30 cellular contexts compared by ENCODE assay signal in genomic region chr11:9533053-9533452, GRCh38. TPM values are rescaled to one million over a fixed set of nuclear protein-coding genes. Genes with fewer than 3 reads are reported as not detected.
DNase-seq lines count a peak whose midpoint lies in the region; TF ChIP-seq lines count a peak whose summit lies in the region.
"Had no signal": no experiment of that assay in that cellular context is flagged by ENCODE, and none has a peak within 500 bp of the region (broad histone marks: within the 10 kb centered on the region; RNA-seq: fewer than 3 reads in every experiment).

No MANE protein-coding gene starts in this region.

- H3K4me3 Mint-ChIP-seq in chondrocyte (ENCODE audit: unreplicated experiment) = no peak overlapping the region
- no peak overlapping the region for H3K4me3 Mint-ChIP-seq in nephron
- no peak overlapping the region for H3K4me3 Mint-ChIP-seq in Caco-2 (ENCODE audit: unreplicated experiment)
- H3K4me3 Mint-ChIP-seq in activated T-helper 1 cell treated with anti-CD3 and anti-CD28 coated beads, Interleukin-12 subunit alpha, Interleukin-12 subunit beta, Interleukin-2, Interleukin-4 antibody, amounts not matched to agents 30 ng/mL and 10 ng/mL and 1 ng/mL, durations not matched to agents 14 hours and 24 hours and 36 hours = no peak overlapping the region
- H3K4me3 Mint-ChIP-seq: activated naive CD4-positive, alpha-beta T cell treated with anti-CD3 and anti-CD28 coated beads for 36 hours; stimulated activated memory B cell treated with anti-CD40 and anti-IgM and Interleukin-4, amounts not matched to agents 10 μg/mL and 1 μg/mL and 100 μg/mL, for 72 hours had no signal

- peak; percentile 53 for DNase-seq in LNCaP clone FGC (ENCODE audit: low read depth)
- DNase-seq in chondrocyte (ENCODE audit: low spot score) = no peak
- DNase-seq in DMS153 treated with DMSO at 0.1 percent for 48 hours (lab: John Stamatoyannopoulos, UW; ENCODE audit: unreplicated experiment) = no peak
- DNase-seq in stimulated activated CD4-positive, alpha-beta T cell treated with anti-CD3 and anti-CD28 coated beads, Interleukin-4, amount 100 ng/mL, for 24 hours = no peak
- no peak for DNase-seq in Caco-2
- no peak for DNase-seq in activated T-helper 1 cell treated with anti-CD3 and anti-CD28 coated beads, Interleukin-12 subunit alpha, Interleukin-12 subunit beta, Interleukin-2, Interleukin-4 antibody, amounts not matched to agents 30 ng/mL and 10 ng/mL and 1 ng/mL, durations not matched to agents 14 hours and 24 hours and 36 hours (ENCODE audit: low spot score)
- DNase-seq: activated CD4-positive, alpha-beta T cell treated with anti-CD3 and anti-CD28 coated beads, Interleukin-2, amount 50 U/mL, for 48 hours; activated CD4-positive, CD25-positive, alpha-beta regulatory T cell treated with anti-CD3 and anti-CD28 coated beads, Interleukin-2, amount 50 U/mL, for 72 hours; activated CD8-positive, alpha-beta memory T cell treated with anti-CD3 and anti-CD28 coated beads, Interleukin-2, amount 50 U/mL, for 4 hours; activated naive CD4-positive, alpha-beta T cell treated with anti-CD3 and anti-CD28 coated beads for 36 hours; adrenal gland; brain microvascular endothelial cell; dorsolateral prefrontal cortex; gastrocnemius medialis; hippocampal formation; left colon; mammary epithelial cell; NCI-H1930; NCI-H526; PC-9; Right ventricle myocardium superior; sigmoid colon; substantia nigra; T-helper 2 cell; upper lobe of right lung had no signal

- CTCF ChIA-PET in Caco-2 (lab: Charles Lee) = interaction anchor here (1.0 to 2.2 kb wide), 2 partner anchors 40 to 81 kb away, joined by 3 to 9 read pairs; partner anchors contain the start of gene WEE1

- H3K4me1 Mint-ChIP-seq in chondrocyte (ENCODE audit: low read depth) (peaks cover 48% of the 10 kb centered on the region), nephron (peaks cover 42% of the 10 kb centered on the region), Caco-2 (ENCODE audit: low read depth, unreplicated experiment) (peaks cover 32% of the 10 kb centered on the region)
- H3K4me1 Mint-ChIP-seq in activated T-helper 1 cell treated with anti-CD3 and anti-CD28 coated beads, Interleukin-12 subunit alpha, Interleukin-12 subunit beta, Interleukin-2, Interleukin-4 antibody, amounts not matched to agents 30 ng/mL and 10 ng/mL and 1 ng/mL, durations not matched to agents 14 hours and 24 hours and 36 hours (ENCODE audit: low read depth) = no peaks in the 10 kb centered on the region

- H3K27ac Mint-ChIP-seq in chondrocyte (ENCODE audit: unreplicated experiment) (peak overlapping the region; percentile 45), nephron (peak overlapping the region; percentile 59 to 94 (median 83)), Caco-2 (ENCODE audit: unreplicated experiment) (no peak overlapping the region)
- H3K27ac Mint-ChIP-seq in activated T-helper 1 cell treated with anti-CD3 and anti-CD28 coated beads, Interleukin-12 subunit alpha, Interleukin-12 subunit beta, Interleukin-2, Interleukin-4 antibody, amounts not matched to agents 30 ng/mL and 10 ng/mL and 1 ng/mL, durations not matched to agents 14 hours and 24 hours and 36 hours = no peak overlapping the region
- H3K27ac Mint-ChIP-seq: activated naive CD4-positive, alpha-beta T cell treated with anti-CD3 and anti-CD28 coated beads for 36 hours; stimulated activated memory B cell treated with anti-CD40 and anti-IgM and Interleukin-4, amounts not matched to agents 10 μg/mL and 1 μg/mL and 100 μg/mL, for 72 hours had no signal

- POLR2A ChIA-PET in Caco-2 (lab: Charles Lee) = interaction anchor here (0.9 kb wide), 1 partner anchor 80 kb away, joined by 3 read pairs; no protein-coding TSS in a partner anchor

- H3K27me3 Mint-ChIP-seq in chondrocyte (ENCODE audit: low read depth) (no peaks in the 10 kb centered on the region), nephron (ENCODE audit: low read depth) (no peaks in the 10 kb centered on the region), Caco-2 (ENCODE audit: insufficient read depth, unreplicated experiment) (no peaks in the 10 kb centered on the region)
- H3K27me3 Mint-ChIP-seq in activated T-helper 1 cell treated with anti-CD3 and anti-CD28 coated beads, Interleukin-12 subunit alpha, Interleukin-12 subunit beta, Interleukin-2, Interleukin-4 antibody, amounts not matched to agents 30 ng/mL and 10 ng/mL and 1 ng/mL, durations not matched to agents 14 hours and 24 hours and 36 hours (ENCODE audit: insufficient read depth) = no peaks in the 10 kb centered on the region
- H3K27me3 Mint-ChIP-seq: stimulated activated memory B cell treated with anti-CD40 and anti-IgM and Interleukin-4, amounts not matched to agents 10 μg/mL and 1 μg/mL and 100 μg/mL, for 72 hours had no signal

- peak overlapping the region in 1 of 2 donors; percentile 21 for H3K9ac ChIP-seq in stomach smooth muscle (ENCODE audit: low read length in 2 of 2)

- H3K36me3 ChIP-seq in stomach smooth muscle (ENCODE audit: control insufficient read depth in 2 of 2, insufficient read depth in 2 of 2, low read length in 2 of 2) (no peaks in the 10 kb centered on the region), Caco-2 (ENCODE audit: control insufficient read depth, insufficient read depth, low read length) (peaks cover 1% of the 10 kb centered on the region; the same call in 1 of the 2 replicates)
- H3K36me3 ChIP-seq: adrenal gland, brain microvascular endothelial cell, HAP-1, sigmoid colon, upper lobe of right lung had no signal

- intact Hi-C loops in Caco-2 (cut with micrococcal nuclease; ENCODE audit: unreplicated experiment) = no loop called here
- intact Hi-C loops in activated T-helper 1 cell treated with anti-CD3 and anti-CD28 coated beads, Interleukin-12 subunit alpha, Interleukin-12 subunit beta, Interleukin-2, Interleukin-4 antibody, amounts not matched to agents 30 ng/mL and 10 ng/mL and 1 ng/mL, durations not matched to agents 14 hours and 24 hours and 36 hours (cut with micrococcal nuclease) = loop anchor here (10.0 kb wide), 1 partner anchor 772 kb away; the partner anchor contains the start of gene ADM

- H3K9me3 ChIP-seq in stomach smooth muscle (ENCODE audit: control insufficient read depth in 2 of 2, low read length in 2 of 2) = no peaks in the 10 kb centered on the region
- no peaks in the 10 kb centered on the region for H3K9me3 ChIP-seq in Caco-2
- H3K9me3 ChIP-seq: adrenal gland, gastrocnemius medialis, HAP-1, neutrophil, sigmoid colon, upper lobe of right lung had no signal

- H3K27me3 ChIP-seq in stomach smooth muscle (ENCODE audit: control insufficient read depth in 1 of 2, insufficient read depth in 2 of 2, low read length in 2 of 2) (no peaks in the 10 kb centered on the region), Caco-2 (replicated peaks; ENCODE audit: control insufficient read depth, insufficient read depth, low read length) (no peaks in the 10 kb centered on the region)
- H3K27me3 ChIP-seq: adrenal gland, brain microvascular endothelial cell, dorsolateral prefrontal cortex, gastrocnemius medialis, neutrophil, sigmoid colon, upper lobe of right lung had no signal

- peak overlapping the region; percentile 24 for H3K27ac ChIP-seq in stomach smooth muscle (ENCODE audit: low read length)
- H3K27ac ChIP-seq: adrenal gland, brain microvascular endothelial cell, dorsolateral prefrontal cortex, gastrocnemius medialis, neutrophil, PC-9, upper lobe of right lung had no signal

- H3K4me3 ChIP-seq in LNCaP clone FGC (ENCODE audit: low read depth, low read length) (no peak overlapping the region), stomach smooth muscle (ENCODE audit: low read length in 2 of 2) (no peak overlapping the region), Caco-2 (ENCODE audit: low read depth, low read length) (no peak overlapping the region)
- H3K4me3 ChIP-seq: adrenal gland, gastrocnemius medialis, HAP-1, PC-9, sigmoid colon, upper lobe of right lung had no signal

- H3K4me1 ChIP-seq in stomach smooth muscle (ENCODE audit: control insufficient read depth, insufficient read depth, low read length) (peaks cover 27% of the 10 kb centered on the region), Caco-2 (peaks cover 55% of the 10 kb centered on the region)
- H3K4me1 ChIP-seq: upper lobe of right lung had no signal

- TF ChIP-seq CTCF in LNCaP clone FGC (IDR thresholded peaks at IDR 0.05; ENCODE audit: control insufficient read depth, extremely low read depth, insufficient read depth) (no peak), chondrocyte (IDR thresholded peaks at IDR 0.05) (no peak), nephron (IDR thresholded peaks at IDR 0.05; ENCODE audit: unreplicated experiment in 3 of 3) (no peak), Caco-2 (IDR thresholded peaks at IDR 0.05; ENCODE audit: insufficient read depth in 1 of 2, low read depth in 1 of 2, low read length in 1 of 2, severe bottlenecking in 1 of 2, unreplicated experiment in 1 of 2) (no peak)

- H3K36me3 Mint-ChIP-seq in chondrocyte (ENCODE audit: low read depth) (no peaks in the 10 kb centered on the region), nephron (ENCODE audit: low read depth) (no peaks in the 10 kb centered on the region), Caco-2 (ENCODE audit: insufficient read depth, unreplicated experiment) (no peaks in the 10 kb centered on the region)
- H3K36me3 Mint-ChIP-seq in activated T-helper 1 cell treated with anti-CD3 and anti-CD28 coated beads, Interleukin-12 subunit alpha, Interleukin-12 subunit beta, Interleukin-2, Interleukin-4 antibody, amounts not matched to agents 30 ng/mL and 10 ng/mL and 1 ng/mL, durations not matched to agents 14 hours and 24 hours and 36 hours (ENCODE audit: low read depth) = peaks cover 2% of the 10 kb centered on the region
- H3K36me3 Mint-ChIP-seq: stimulated activated memory B cell treated with anti-CD40 and anti-IgM and Interleukin-4, amounts not matched to agents 10 μg/mL and 1 μg/mL and 100 μg/mL, for 72 hours had no signal

- no peaks in the 10 kb centered on the region for H3K9me3 Mint-ChIP-seq in chondrocyte (ENCODE audit: low read depth)
- no peaks in the 10 kb centered on the region for H3K9me3 Mint-ChIP-seq in nephron
- H3K9me3 Mint-ChIP-seq in Caco-2 (ENCODE audit: unreplicated experiment) = no peaks in the 10 kb centered on the region
- H3K9me3 Mint-ChIP-seq in activated T-helper 1 cell treated with anti-CD3 and anti-CD28 coated beads, Interleukin-12 subunit alpha, Interleukin-12 subunit beta, Interleukin-2, Interleukin-4 antibody, amounts not matched to agents 30 ng/mL and 10 ng/mL and 1 ng/mL, durations not matched to agents 14 hours and 24 hours and 36 hours = no peaks in the 10 kb centered on the region
- H3K9me3 Mint-ChIP-seq: activated naive CD4-positive, alpha-beta T cell treated with anti-CD3 and anti-CD28 coated beads for 36 hours; stimulated activated memory B cell treated with anti-CD40 and anti-IgM and Interleukin-4, amounts not matched to agents 10 μg/mL and 1 μg/mL and 100 μg/mL, for 72 hours had no signal

- BruUV-seq in Caco-2 (replicated peaks; lab: Mats Ljungman, UMichigan) = no TSS peak

RNA-seq across cellular contexts. Expression of gene WEE1, which starts 40.4 kb away (rescaled TPM):
- total RNA-seq in chondrocyte (17.8 to 31.2 TPM (median 17.8 TPM) in 3 replicates), Caco-2 (2022) (108 and 116 TPM in 2 replicates)
- 51.4 and 54.2 TPM in 2 replicates for total RNA-seq in activated T-helper 1 cell treated with anti-CD3 and anti-CD28 coated beads, Interleukin-12 subunit alpha, Interleukin-12 subunit beta, Interleukin-2, Interleukin-4 antibody, amounts not matched to agents 30 ng/mL and 10 ng/mL and 1 ng/mL, durations not matched to agents 14 hours and 24 hours and 36 hours

Comparison
In these comparisons a context has a peak if more than half of its experiments do, and no peak if none do; other contexts are left out.
1. H3K27ac Mint-ChIP-seq: peak in chondrocyte (single experiment) and nephron (3 of 3); none in Caco-2 (single experiment) and activated T-helper 1 cell treated with anti-CD3 and anti-CD28 coated beads, Interleukin-12 subunit alpha, Interleukin-12 subunit beta, Interleukin-2, Interleukin-4 antibody, amounts not matched to agents 30 ng/mL and 10 ng/mL and 1 ng/mL, durations not matched to agents 14 hours and 24 hours and 36 hours (single experiment).